Comparison of ENCODE assay signal across 8 cellular contexts in genomic region chr11:18699269-18699596, GRCh38. TPM values are rescaled to one million over a fixed set of nuclear protein-coding genes. Genes with fewer than 3 reads are reported as not detected.
DNase-seq lines count a peak whose midpoint lies in the region; ATAC-seq and FAIRE-seq lines count a peak whose summit lies in the region.

No MANE protein-coding gene starts in this region.

- H3K4me1 ChIP-seq in ACC112 (ENCODE audit: control insufficient read depth, insufficient read depth, low read length, unreplicated experiment), result peaks cover 20% of the 10 kb centered on the region

- no peaks in the 10 kb centered on the region for H3K79me2 ChIP-seq in ACC112 (ENCODE audit: control insufficient read depth, insufficient read depth, low read length, unreplicated experiment)

- no peaks in the 10 kb centered on the region for H3K9me3 Mint-ChIP-seq in IgD-negative memory B cell
- no peaks in the 10 kb centered on the region for H3K9me3 Mint-ChIP-seq in naive B cell

- no peak for ATAC-seq in naive B cell (ENCODE audit: low read depth in 2 of 2)

- FAIRE-seq in RCC 7860 (lab: Jason Lieb, UNC), result no peak

- DNase-seq in naive B cell (no peak), RCC 7860 (ENCODE audit: low spot score) (no peak), NCI-H2227 (lab: John Stamatoyannopoulos, UW; ENCODE audit: unreplicated experiment) (no peak), amniotic stem cell (lab: John Stamatoyannopoulos, UW) (no peak), anterior cingulate cortex (lab: John Stamatoyannopoulos, UW) (no peak)

- H3K4me3 ChIP-seq in ACC112 (ENCODE audit: low read depth, low read length), result peak overlapping the region; percentile 86

- H3K27ac Mint-ChIP-seq in IgD-negative memory B cell, result peak overlapping the region in 2 of 3 donors; percentile 27 to 41
- H3K27ac Mint-ChIP-seq in naive B cell, result peak overlapping the region in 3 of 6 donors; percentile 30 to 80 (median 32)

- H3K27me3 Mint-ChIP-seq in IgD-negative memory B cell (peaks cover 11% of the 10 kb centered on the region), naive B cell (peaks cover 0 to 36% (median 4%) of the 10 kb centered on the region in 3 donors)

- H3K36me3 Mint-ChIP-seq in IgD-negative memory B cell (no peaks in the 10 kb centered on the region), naive B cell (peaks cover 0 to 8% of the 10 kb centered on the region in 2 donors)

- H3K27me3 ChIP-seq in ACC112 (ENCODE audit: insufficient read depth, low read length), result peaks cover 18% of the 10 kb centered on the region

- peaks cover 0 to 13% (median 13%) of the 10 kb centered on the region in 3 donors for H3K4me1 Mint-ChIP-seq in IgD-negative memory B cell
- H3K4me1 Mint-ChIP-seq in naive B cell, result peaks cover 17 to 20% (median 19%) of the 10 kb centered on the region in 3 donors

- H3K4me3 Mint-ChIP-seq in IgD-negative memory B cell (peak overlapping the region; percentile 81 to 91 (median 85)), naive B cell (peak overlapping the region; percentile 76 to 91 (median 82))

- H3K27ac ChIP-seq in ACC112 (ENCODE audit: low read depth, low read length), result no peak overlapping the region
- peak overlapping the region; percentile 79 for H3K27ac ChIP-seq in cingulate gyrus (ENCODE audit: low read depth, low read length)

- H2AFZ ChIP-seq in ACC112 (ENCODE audit: low read length, unreplicated experiment), result peak overlapping the region; percentile 84

- no peaks in the 10 kb centered on the region for H3K36me3 ChIP-seq in ACC112 (ENCODE audit: insufficient read depth, low read length)

RNA-seq across cellular contexts. Expression of gene TMEM86A, which starts 0.7 kb away (rescaled TPM):
- 0.56 TPM for polyA plus RNA-seq in IgD-negative memory B cell
- polyA plus RNA-seq in naive B cell (ENCODE audit: low read depth in 6 of 6), result 1 to 10 TPM in 1 of 6 donors, under 1 TPM in 4, not detected in 1; 0.45 to 1.1 (median 0.81) TPM

RNA-seq across cellular contexts. Expression of gene IGSF22, which starts 26.8 kb away (rescaled TPM):
- polyA plus RNA-seq in IgD-negative memory B cell, result 4.0 TPM
- polyA plus RNA-seq in naive B cell (ENCODE audit: low read depth in 6 of 6), result 1 to 10 TPM; 1.8 to 3.9 (median 2.9) TPM
